ENCODE assay signal across 1 cellular context in the genomic region with DNA sequence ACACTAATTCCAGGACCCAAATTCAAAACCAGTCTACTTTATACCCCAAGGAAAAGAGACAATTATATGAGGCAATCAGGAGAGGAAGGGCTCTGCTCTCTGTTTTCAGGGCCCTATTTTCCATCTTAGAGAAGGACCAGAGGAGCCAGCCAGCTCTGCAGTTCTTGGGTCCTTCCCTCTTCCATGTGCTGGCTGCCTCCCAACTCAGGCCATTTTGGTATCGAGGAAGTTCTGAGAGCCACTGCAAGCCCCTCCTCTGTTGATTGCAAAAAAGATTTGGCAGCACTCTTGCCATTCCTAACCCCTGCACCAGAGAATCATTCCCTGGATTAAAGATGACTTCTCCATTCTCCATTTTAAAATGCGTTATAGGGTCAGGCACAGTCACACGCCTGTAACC.
TF ChIP-seq lines count a peak whose summit lies in the region.

No MANE protein-coding gene starts in this region.

TF ChIP-seq in H1, 55 proteins besides CTCF, POLR2A, EP300 and RAD21:
- no peak for TF ChIP-seq FOSL1 (IDR thresholded peaks at IDR 0.05; ENCODE audit: insufficient read depth, low read depth, low read length)
- no peak for TF ChIP-seq YY1 (IDR thresholded peaks at IDR 0.05; ENCODE audit: low read depth, low read length)
- TF ChIP-seq, protein P1, sequence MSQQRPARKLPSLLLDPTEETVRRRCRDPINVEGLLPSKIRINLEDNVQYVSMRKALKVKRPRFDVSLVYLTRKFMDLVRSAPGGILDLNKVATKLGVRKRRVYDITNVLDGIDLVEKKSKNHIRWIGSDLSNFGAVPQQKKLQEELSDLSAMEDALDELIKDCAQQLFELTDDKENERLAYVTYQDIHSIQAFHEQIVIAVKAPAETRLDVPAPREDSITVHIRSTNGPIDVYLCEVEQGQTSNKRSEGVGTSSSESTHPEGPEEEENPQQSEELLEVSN (IDR thresholded peaks at IDR 0.05), result no peak
